ENCODE assay signal across 7 cellular contexts in the genomic region with DNA sequence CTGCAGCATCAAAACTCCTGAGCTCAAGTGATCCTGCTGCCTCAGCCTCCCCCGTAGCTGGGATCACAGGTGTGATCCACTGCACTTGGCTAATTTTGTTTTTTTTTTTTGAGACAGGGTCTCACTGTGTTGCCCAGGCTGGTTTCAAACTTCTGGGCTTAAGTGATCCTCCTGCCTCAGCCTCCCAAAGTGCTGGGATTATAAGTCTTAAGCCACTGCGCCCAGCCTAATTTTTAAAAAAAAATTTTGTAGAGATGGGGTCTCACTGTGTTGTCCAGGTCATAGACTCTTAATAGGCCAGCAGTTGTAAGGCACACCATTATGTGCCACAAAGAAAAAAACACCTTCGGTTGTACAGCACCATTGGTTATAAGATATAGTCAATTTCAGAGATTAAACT.
"Had no signal": no experiment of that assay in that cellular context is flagged by ENCODE, and none has a peak within 500 bp of the region (broad histone marks: within the 10 kb centered on the region; RNA-seq: fewer than 3 reads in every experiment).

No MANE protein-coding gene starts in this region.

- DNase-seq: GDM1, GF-D8 had no signal

- H3K4me3 ChIP-seq: GM12878 had no signal

- FAIRE-seq: G401.6, GM12878, GM12891, GM12892, GM18507 had no signal

- ATAC-seq: GM12878 had no signal
